Comparison of ENCODE assay signal across 26 cellular contexts in the genomic region with DNA sequence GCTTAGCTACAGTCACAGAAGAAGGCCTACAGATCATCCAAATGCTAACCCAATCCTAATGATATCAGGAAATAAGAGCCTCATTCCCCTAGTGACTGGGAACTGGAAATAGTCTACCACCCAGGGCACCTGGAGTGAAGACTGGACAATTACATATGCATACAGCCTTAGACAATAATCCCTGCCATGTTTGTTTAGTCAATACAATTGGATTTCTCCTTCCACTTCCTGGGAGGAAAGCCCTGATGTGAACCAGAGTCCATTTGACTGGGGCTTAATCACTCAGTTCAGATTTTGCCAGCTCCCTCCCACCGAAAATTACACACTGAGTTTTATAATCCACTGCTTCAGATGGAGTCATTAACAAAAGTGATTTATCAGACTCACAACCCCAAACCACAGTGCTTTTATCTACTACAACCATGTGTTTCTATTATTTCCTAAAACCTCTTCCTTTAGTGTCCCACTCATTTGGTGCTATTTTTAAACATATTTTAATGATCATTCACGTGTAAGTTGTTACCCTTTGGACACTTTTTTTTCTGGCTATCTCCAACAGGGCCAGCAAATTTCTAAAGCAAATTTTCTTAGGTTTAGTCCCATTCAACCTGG. TPM values are rescaled to one million over a fixed set of nuclear protein-coding genes. Genes with fewer than 3 reads are reported as not detected.
DNase-seq lines count a peak whose midpoint lies in the region; ATAC-seq, FAIRE-seq and TF ChIP-seq lines count a peak whose summit lies in the region.
"Had no signal": no experiment of that assay in that cellular context is flagged by ENCODE, and none has a peak within 500 bp of the region (broad histone marks: within the 10 kb centered on the region; RNA-seq: fewer than 3 reads in every experiment).

No MANE protein-coding gene starts in this region.

- no peak for TF ChIP-seq POLR2A in HepG2 (IDR thresholded peaks at IDR 0.05; ENCODE audit: insufficient read depth in 1 of 2, low read depth in 2 of 2, low read length in 2 of 2)
- TF ChIP-seq POLR2A in right lobe of liver (IDR thresholded peaks at IDR 0.05) = no peak
- TF ChIP-seq POLR2A in K562 (conservative IDR thresholded peaks at IDR 0.05) = no peak
- no peak for TF ChIP-seq POLR2A in sigmoid colon (IDR thresholded peaks at IDR 0.05)

- DNase-seq in HepG2 (ENCODE audit: low spot score) (peak; percentile 25), right lobe of liver (no peak), NCI-H82 (lab: John Stamatoyannopoulos, UW) (peak; percentile 93), K562 (ENCODE audit: extremely low read depth in 1 of 4, low spot score in 3 of 4) (peak in 2 of 4 experiments; percentile 9 to 27), sigmoid colon (no peak), NCI-H524 (lab: John Stamatoyannopoulos, UW) (no peak)
- DNase-seq: activated CD4-positive, alpha-beta T cell treated with anti-CD3 and anti-CD28 coated beads, Interleukin-2, amount 50 U/mL, for 1 hour; activated naive CD4-positive, alpha-beta T cell treated with Interleukin-2 at 50 U/mL for 16 hours; activated T-cell treated with anti-CD3 and anti-CD28 coated beads, Interleukin-2, amount 50 U/mL, for 48 hours; BE2C; brain microvascular endothelial cell; DMS79 treated with DMSO at 0.1 percent for 48 hours; GF-D8; glutamatergic neuron; H9; lower lobe of right lung; NCI-H1105 treated with DMSO at 0.1 percent for 48 hours; spleen; trophoblast cell had no signal

- ATAC-seq in HepG2 = peak; percentile 89
- ATAC-seq in right lobe of liver = no peak
- ATAC-seq in K562 = peak; percentile 62
- no peak for ATAC-seq in HG03108 (IDR thresholded peaks at IDR 0.05; ENCODE audit: unreplicated experiment)
- no peak for ATAC-seq in GM21515 (IDR thresholded peaks at IDR 0.05; ENCODE audit: unreplicated experiment)
- ATAC-seq: lower lobe of right lung, SK-N-SH treated with all-trans-retinoic acid at 6 μM for 48 hours had no signal

- WGBS in HepG2 (ENCODE audit: low lambda C conversion rate) = 91% methylated on average over 2 of the region's 2 CpGs
- WGBS in right lobe of liver (ENCODE audit: insufficient coverage, low coverage, low lambda C conversion rate, missing lambda C conversion rate) = 40% methylated on average over 2 of the region's 2 CpGs
- WGBS in K562 (ENCODE audit: insufficient coverage, low coverage, missing lambda C conversion rate) = 0% methylated on average over 2 of the region's 2 CpGs
- WGBS in sigmoid colon, 2 donors = 52 to 59% methylated on average over 2 of the region's 2 CpGs

- no peaks in the 10 kb centered on the region for H3K27me3 ChIP-seq in HepG2 (ENCODE audit: control insufficient read depth in 1 of 2, insufficient read depth in 2 of 2, low read length in 2 of 2)
- H3K27me3 ChIP-seq in right lobe of liver = no peaks in the 10 kb centered on the region
- H3K27me3 ChIP-seq in K562 (ENCODE audit: control insufficient read depth in 2 of 2, insufficient read depth in 2 of 2, low read length in 2 of 2) = no peaks in the 10 kb centered on the region
- no peaks in the 10 kb centered on the region for H3K27me3 ChIP-seq in sigmoid colon
- H3K27me3 ChIP-seq: BE2C, brain microvascular endothelial cell, right atrium auricular region, spleen had no signal

- H2AFZ ChIP-seq in HepG2 (ENCODE audit: low read length) = no peak overlapping the region
- H2AFZ ChIP-seq in K562 (ENCODE audit: low read depth, low read length) = no peak overlapping the region
- H2AFZ ChIP-seq: parathyroid adenoma had no signal

- TF ChIP-seq RAD21 in HepG2 (CRISPR knock-in tag; IDR thresholded peaks at IDR 0.05) (no peak), K562 (CRISPR knock-in tag; conservative IDR thresholded peaks at IDR 0.05 in 1 of 2, IDR thresholded peaks at IDR 0.05 in 1 of 2) (no peak)

- H3K9ac ChIP-seq in HepG2 (ENCODE audit: insufficient read depth, low read depth, low read length) = no peak overlapping the region
- H3K9ac ChIP-seq in K562 (ENCODE audit: insufficient read depth in 1 of 2, low read depth in 2 of 2, low read length in 2 of 2) = no peak overlapping the region
- H3K9ac ChIP-seq: parathyroid adenoma had no signal

- FAIRE-seq in HepG2 (lab: Jason Lieb, UNC) (no peak), K562 (lab: Jason Lieb, UNC) (no peak)

- H3K4me1 ChIP-seq in HepG2 (ENCODE audit: insufficient read depth, low read length) = peaks cover 11% of the 10 kb centered on the region
- H3K4me1 ChIP-seq in right lobe of liver = no peaks in the 10 kb centered on the region
- no peaks in the 10 kb centered on the region; a peak in 1 of 5 replicates for H3K4me1 ChIP-seq in K562 (replicated peaks in 1 of 2; ENCODE audit: control insufficient read depth in 2 of 2, insufficient read depth in 2 of 2, low read length in 2 of 2)
- H3K4me1 ChIP-seq in sigmoid colon = no peaks in the 10 kb centered on the region
- H3K4me1 ChIP-seq: BE2C, lower lobe of right lung, parathyroid adenoma, right atrium auricular region, spleen had no signal

- H3K27ac ChIP-seq in HepG2 (ENCODE audit: extremely low read length, insufficient read depth, low read length) (no peak overlapping the region), right lobe of liver (no peak overlapping the region), K562 (ENCODE audit: extremely low read depth, low read depth, low read length) (no peak overlapping the region), sigmoid colon (no peak overlapping the region)
- H3K27ac ChIP-seq: brain microvascular endothelial cell, epithelial cell of prostate, lower lobe of right lung, parathyroid adenoma, right atrium auricular region, RWPE1, spleen had no signal

- intact Hi-C loops in HepG2 (cut with micrococcal nuclease; ENCODE audit: unreplicated experiment) (no loop called here), right lobe of liver (cut with DNase I) (no loop called here), K562 (cut with micrococcal nuclease) (no loop called here), sigmoid colon (cut with DNase I) (no loop called here)

- BruUV-seq in HepG2 (replicated peaks; lab: Mats Ljungman, UMichigan) (no TSS peak), K562 (replicated peaks; lab: Mats Ljungman, UMichigan) (no TSS peak)

- H3K36me3 ChIP-seq in HepG2 (replicated peaks in 1 of 2; ENCODE audit: control insufficient read depth in 1 of 2, insufficient read depth in 2 of 2, low read length in 2 of 2) (peaks cover 0 to 13% of the 10 kb centered on the region in 2 experiments; a peak in 2 of 5 replicates), right lobe of liver (peaks cover 0 to 7% (median 0%) of the 10 kb centered on the region in 4 donors), K562 (ENCODE audit: control insufficient read depth, insufficient read depth, low read length) (peaks cover 11% of the 10 kb centered on the region), sigmoid colon (peaks cover 0 to 40% (median 4%) of the 10 kb centered on the region in 4 donors)

- no peaks in the 10 kb centered on the region for H3K9me3 ChIP-seq in HepG2 (ENCODE audit: low read length)
- no peaks in the 10 kb centered on the region for H3K9me3 ChIP-seq in right lobe of liver
- H3K9me3 ChIP-seq in K562 (replicated peaks; ENCODE audit: control insufficient read depth, insufficient read depth, low read depth, low read length) = no peaks in the 10 kb centered on the region
- H3K9me3 ChIP-seq in sigmoid colon = no peaks in the 10 kb centered on the region
- H3K9me3 ChIP-seq: BE2C, lower lobe of right lung, right atrium auricular region, spleen had no signal

- H4K20me1 ChIP-seq in HepG2 (ENCODE audit: insufficient read depth, low read length) (no peaks in the 10 kb centered on the region), K562 (replicated peaks; ENCODE audit: control insufficient read depth, insufficient read depth, low read length) (no peaks in the 10 kb centered on the region)

- CTCF ChIA-PET in HepG2 (lab: Yijun Ruan, JAX; ENCODE audit: low intra/inter-chr PET ratio, low total read pairs) (no interaction called here), K562 (lab: Yijun Ruan, JAX; ENCODE audit: low intra/inter-chr PET ratio) (no interaction called here)

- POLR2A ChIA-PET in HepG2 (lab: Yijun Ruan, JAX) = no interaction called here
- POLR2A ChIA-PET in K562 (lab: Yijun Ruan, JAX) = no interaction called here

- no peaks in the 10 kb centered on the region for H3K9me1 ChIP-seq in K562 (ENCODE audit: control insufficient read depth, insufficient read depth, low read length)

- H3K4me3 ChIP-seq in HepG2 (replicated peaks in 1 of 3; ENCODE audit: insufficient read depth in 1 of 3, low read depth in 2 of 3, low read length in 3 of 3) (no peak overlapping the region), right lobe of liver (no peak overlapping the region), K562 (no peak overlapping the region), sigmoid colon (no peak overlapping the region)
- H3K4me3 ChIP-seq: lower lobe of right lung, right atrium auricular region, spleen had no signal

- no peaks in the 10 kb centered on the region for H3K79me2 ChIP-seq in HepG2 (ENCODE audit: insufficient read depth, low read length)
- no peaks in the 10 kb centered on the region for H3K79me2 ChIP-seq in K562 (ENCODE audit: control insufficient read depth, insufficient read depth, low read length)
- H3K79me2 ChIP-seq: parathyroid adenoma had no signal

- TF ChIP-seq CTCF in HepG2 (CRISPR knock-in tag; IDR thresholded peaks at IDR 0.05) (no peak), right lobe of liver (IDR thresholded peaks at IDR 0.05) (no peak), K562 (IDR thresholded peaks at IDR 0.05 in 2 of 3, conservative IDR thresholded peaks at IDR 0.05 in 1 of 3; ENCODE audit: insufficient read depth in 2 of 3, low read depth in 1 of 3, low read length in 3 of 3) (no peak), sigmoid colon (IDR thresholded peaks at IDR 0.05) (no peak)

- TF ChIP-seq EP300 in HepG2 (IDR thresholded peaks at IDR 0.05; ENCODE audit: low read depth in 2 of 2, low read length in 2 of 2) = no peak
- no peak for TF ChIP-seq EP300 in HepG2 (CRISPR knock-in tag; IDR thresholded peaks at IDR 0.05; ENCODE audit: borderline replicate concordance)
- 0 out of 2 replicates have a peak, but pooled peaks have one; percentile 17 for TF ChIP-seq EP300 in K562 (IDR thresholded peaks at IDR 0.05; ENCODE audit: low read length)
- TF ChIP-seq EP300 in sigmoid colon (IDR thresholded peaks at IDR 0.05) = no peak

- H3K4me2 ChIP-seq in HepG2 (ENCODE audit: low read depth, low read length) (no peak overlapping the region), K562 (ENCODE audit: insufficient read depth, low read length) (no peak overlapping the region)

- in situ Hi-C loops in HepG2 (cut with HindIII; ENCODE audit: extremely low pct_ligation_motif_present, low pct_unique_long_range_greater_than_20kb) = no loop called here
- in situ Hi-C loops in K562 (cut with MboI) = no loop called here

RNA-seq across cellular contexts. Expression of a gene that starts 29.9 kb away (rescaled TPM):
- total RNA-seq in HepG2 (2016; rRNA removed; fragmentation: Illumina TruSeq; extraction: Trizol) (18.6 and 24.5 TPM in 2 replicates), right lobe of liver (1 to 10 TPM; 4.5 to 6.1 (median 5.3) TPM), K562 (2014; rRNA removed) (9.7 and 11.2 TPM in 2 replicates), K562 (2014; rRNA removed; fragmentation: Illumina TruSeq; extraction: Trizol) (22.4 and 26.0 TPM in 2 replicates), K562 (2015; rRNA removed; fragmentation: Illumina TruSeq; extraction: Trizol) (19.9 and 23.3 TPM in 2 replicates), K562 (2021) (9.3 and 10.2 TPM in 2 replicates), sigmoid colon (10 to 100 TPM; 20.6 to 28.5 (median 24.4) TPM)
- 6.6 and 7.8 TPM in 2 replicates for total RNA-seq in HepG2 (2016; cell fraction: cytosol; rRNA removed; fragmentation: Illumina TruSeq; extraction: Trizol; ENCODE audit: low read depth)
- 19.0 and 24.9 TPM in 2 replicates for total RNA-seq in HepG2 (2016; cell fraction: insoluble cytoplasmic fraction; rRNA removed; fragmentation: Illumina TruSeq; extraction: Trizol)
- total RNA-seq in HepG2 (2016; cell fraction: membrane; rRNA removed; fragmentation: Illumina TruSeq; extraction: Trizol) = 5.0 and 5.3 TPM in 2 replicates
- 42.2 and 43.1 TPM in 2 replicates for total RNA-seq in HepG2 (2016; cell fraction: nucleus; rRNA removed; fragmentation: Illumina TruSeq; extraction: Trizol)
- polyA plus RNA-seq in HepG2 (2011; rRNA removed) (1.3 and 2.2 TPM in 2 replicates), K562 (2011; rRNA removed) (6.3 and 9.7 TPM in 2 replicates), K562 (2014; fragmentation: Illumina TruSeq; extraction: Trizol) (9.8 and 12.0 TPM in 2 replicates), K562 (2014; fragmentation: Nextera tagmentation; extraction: Ambion mirVana) (1 to 10 TPM; 4.7 to 7.0 TPM), K562 (2014; rRNA removed) (6.5 and 7.8 TPM in 2 replicates), sigmoid colon (1 to 10 TPM; 3.2 to 5.9 (median 4.8) TPM)
- polyA plus RNA-seq in HepG2 (2011; cell fraction: cytosol; rRNA removed) = 0.58 and 0.88 TPM in 2 replicates
- 1.2 and 1.4 TPM in 2 replicates for polyA plus RNA-seq in HepG2 (2011; cell fraction: nucleus; rRNA removed)
- 3.5 and 5.6 TPM in 2 replicates for polyA plus RNA-seq in HepG2 (2012)
- 0.40 and 0.61 TPM in 2 replicates for polyA plus RNA-seq in HepG2 (2016; cell fraction: cytosol; fragmentation: Illumina TruSeq; extraction: Trizol; ENCODE audit: low read depth)
- polyA plus RNA-seq in HepG2 (2016; cell fraction: insoluble cytoplasmic fraction; fragmentation: Illumina TruSeq; extraction: Trizol; ENCODE audit: low read depth) = 13.1 and 14.7 TPM in 2 replicates
- 1.3 and 1.4 TPM in 2 replicates for polyA plus RNA-seq in HepG2 (2016; cell fraction: membrane; fragmentation: Illumina TruSeq; extraction: Trizol; ENCODE audit: low read depth)
- polyA plus RNA-seq in HepG2 (2016; cell fraction: nucleus; fragmentation: Illumina TruSeq; extraction: Trizol; ENCODE audit: insufficient read depth, low read depth) = 6.3 and 7.3 TPM in 2 replicates
- 2.4 and 2.8 TPM in 2 replicates for polyA minus RNA-seq in HepG2 (2011; rRNA and poly(A)+ RNA removed; ENCODE audit: low replicate concordance)
- 2.4 and 3.1 TPM in 2 replicates for polyA minus RNA-seq in HepG2 (2011; cell fraction: cytosol; rRNA and poly(A)+ RNA removed)
- polyA minus RNA-seq in HepG2 (2011; cell fraction: nucleus; rRNA and poly(A)+ RNA removed) = 35.3 and 37.0 TPM in 2 replicates
- total RNA-seq in K562 (2011; cell fraction: chromatin; rRNA removed; ENCODE audit: low replicate concordance) = 8.4 and 33.8 TPM in 2 replicates
- total RNA-seq in K562 (2011; cell fraction: nucleolus; rRNA removed) = 2.2 and 6.7 TPM in 2 replicates
- 9.5 and 16.4 TPM in 2 replicates for total RNA-seq in K562 (2011; cell fraction: nucleoplasm; rRNA removed)
- 0.97 and 2.1 TPM in 2 replicates for polyA plus RNA-seq in K562 (2011; cell fraction: cytosol; rRNA removed)
- polyA plus RNA-seq in K562 (2011; cell fraction: nucleus; rRNA removed) = 3.4 and 5.0 TPM in 2 replicates
- polyA plus RNA-seq in K562 (2012) = 6.5 and 8.0 TPM in 2 replicates
- 20.1 and 26.3 TPM in 2 replicates for polyA minus RNA-seq in K562 (2011; rRNA and poly(A)+ RNA removed)
- 4.6 and 5.5 TPM in 2 replicates for polyA minus RNA-seq in K562 (2011; cell fraction: cytosol; rRNA and poly(A)+ RNA removed)
- 18.6 and 30.3 TPM in 2 replicates for polyA minus RNA-seq in K562 (2011; cell fraction: nucleus; rRNA and poly(A)+ RNA removed)

Comparison
In these comparisons a context has a peak if more than half of its experiments do, and no peak if none do; other contexts are left out.
1. ATAC-seq: peak in HepG2 (single experiment) and K562 (single experiment); none in right lobe of liver (0 of 4), HG03108 (single experiment) and GM21515 (single experiment).
2. DNase-seq: peak in HepG2 (single experiment) and NCI-H82 (single experiment); none in right lobe of liver (0 of 3), sigmoid colon (single experiment) and NCI-H524 (0 of 2).